8 cellular contexts compared by ENCODE assay signal in genomic region chr1:92482665-92483441, GRCh38. TPM values are rescaled to one million over a fixed set of nuclear protein-coding genes. Genes with fewer than 3 reads are reported as not detected.
DNase-seq lines count a peak whose midpoint lies in the region; ATAC-seq and TF ChIP-seq lines count a peak whose summit lies in the region.

No MANE protein-coding gene starts in this region.

- peak; percentile 64 for DNase-seq in activated CD4-positive, alpha-beta T cell treated with anti-CD3 and anti-CD28 coated beads for 36 hours
- DNase-seq in activated CD4-positive, alpha-beta T cell treated with anti-CD3 and anti-CD28 coated beads for 1 hour, result no peak
- DNase-seq in caudate nucleus (lab: John Stamatoyannopoulos, UW), result no peak
- no peak for DNase-seq in cerebellar cortex (ENCODE audit: low spot score)

- ATAC-seq in activated CD4-positive, alpha-beta T cell treated with anti-CD3 and anti-CD28 coated beads for 36 hours, result no peak
- ATAC-seq in SK-N-SH treated with all-trans-retinoic acid at 6 μM for 48 hours, result peak; percentile 7; the same call in 2 of the 3 replicates
- no peak for ATAC-seq in GM19397 (IDR thresholded peaks at IDR 0.05; ENCODE audit: unreplicated experiment)

- POLR2A ChIA-PET in activated CD4-positive, alpha-beta T cell treated with anti-CD3 and anti-CD28 coated beads for 36 hours (lab: Charles Lee), result interaction anchor here (0.5 to 6.3 kb wide), 7 partner anchors 8 to 172 kb away, joined by 3 to 101 read pairs (median 6); no protein-coding TSS in a partner anchor

- no peaks in the 10 kb centered on the region for H3K9me3 Mint-ChIP-seq in activated CD4-positive, alpha-beta T cell treated with anti-CD3 and anti-CD28 coated beads for 36 hours (ENCODE audit: low read depth)
- H3K9me3 Mint-ChIP-seq in dendritic cell treated with granulocyte-macrophage colony-stimulating factor and Interleukin-4, amounts not matched to agents 40 ng/mL and 50 ng/mL, for 4 days, result no peaks in the 10 kb centered on the region

- H3K4me1 ChIP-seq in muscle layer of duodenum (ENCODE audit: control insufficient read depth in 1 of 2, insufficient read depth in 2 of 2, low read length in 2 of 2), result peaks cover 6 to 65% of the 10 kb centered on the region in 2 donors

- no peaks in the 10 kb centered on the region for H3K36me3 ChIP-seq in muscle layer of duodenum (ENCODE audit: control insufficient read depth in 1 of 2, insufficient read depth in 2 of 2, low read length in 2 of 2)

- peak overlapping the region; percentile 97 for H3K27ac Mint-ChIP-seq in activated CD4-positive, alpha-beta T cell treated with anti-CD3 and anti-CD28 coated beads for 36 hours
- H3K27ac Mint-ChIP-seq in dendritic cell treated with granulocyte-macrophage colony-stimulating factor and Interleukin-4, amounts not matched to agents 40 ng/mL and 50 ng/mL, for 4 days, result peak overlapping the region; percentile 62

- peak overlapping the region; percentile 56 to 73 for H3K4me3 ChIP-seq in muscle layer of duodenum (ENCODE audit: low read depth in 1 of 2, low read length in 2 of 2)

- CTCF ChIA-PET in activated CD4-positive, alpha-beta T cell treated with anti-CD3 and anti-CD28 coated beads for 36 hours (lab: Charles Lee), result interaction anchor here (0.8 to 5.9 kb wide), 10 partner anchors 8 to 173 kb away, joined by 3 to 42 read pairs (median 4); no protein-coding TSS in a partner anchor

- peak overlapping the region; percentile 98 for H3K4me3 Mint-ChIP-seq in activated CD4-positive, alpha-beta T cell treated with anti-CD3 and anti-CD28 coated beads for 36 hours
- peak overlapping the region; percentile 90 for H3K4me3 Mint-ChIP-seq in dendritic cell treated with granulocyte-macrophage colony-stimulating factor and Interleukin-4, amounts not matched to agents 40 ng/mL and 50 ng/mL, for 4 days

- intact Hi-C loops in activated CD4-positive, alpha-beta T cell treated with anti-CD3 and anti-CD28 coated beads for 36 hours (cut with DNase I, micrococcal nuclease), result loop anchor here (5.0 to 10.0 kb wide), 6 partner anchors 171 to 928 kb away; partner anchors contain the start of genes RPL5 (in 2 of the 2), DR1 (in 1 of the 2) and MTF2 (in 1 of the 2)
- intact Hi-C loops in dendritic cell treated with granulocyte-macrophage colony-stimulating factor and Interleukin-4, amounts not matched to agents 40 ng/mL and 50 ng/mL, for 4 days (cut with micrococcal nuclease), result loop anchor here (10.0 kb wide), 1 partner anchor 168 kb away; no protein-coding TSS in a partner anchor

- H3K36me3 Mint-ChIP-seq in activated CD4-positive, alpha-beta T cell treated with anti-CD3 and anti-CD28 coated beads for 36 hours (ENCODE audit: low read depth), result peaks cover 64% of the 10 kb centered on the region
- H3K36me3 Mint-ChIP-seq in dendritic cell treated with granulocyte-macrophage colony-stimulating factor and Interleukin-4, amounts not matched to agents 40 ng/mL and 50 ng/mL, for 4 days (ENCODE audit: low read depth), result peaks cover 29% of the 10 kb centered on the region

- H3K27ac ChIP-seq in muscle layer of duodenum (ENCODE audit: low read length) (no peak overlapping the region), caudate nucleus (ENCODE audit: low read depth, low read length) (no peak overlapping the region)

- peaks cover 45% of the 10 kb centered on the region for H3K27me3 ChIP-seq in muscle layer of duodenum (ENCODE audit: low read depth, low read length)

- peaks cover 39% of the 10 kb centered on the region for H3K4me1 Mint-ChIP-seq in activated CD4-positive, alpha-beta T cell treated with anti-CD3 and anti-CD28 coated beads for 36 hours
- H3K4me1 Mint-ChIP-seq in dendritic cell treated with granulocyte-macrophage colony-stimulating factor and Interleukin-4, amounts not matched to agents 40 ng/mL and 50 ng/mL, for 4 days (ENCODE audit: low read depth), result peaks cover 40% of the 10 kb centered on the region

- H3K9me3 ChIP-seq in muscle layer of duodenum (ENCODE audit: control insufficient read depth in 1 of 2, low read length in 2 of 2), result no peaks in the 10 kb centered on the region

- no peaks in the 10 kb centered on the region for H3K27me3 Mint-ChIP-seq in activated CD4-positive, alpha-beta T cell treated with anti-CD3 and anti-CD28 coated beads for 36 hours
- peaks cover 48% of the 10 kb centered on the region for H3K27me3 Mint-ChIP-seq in dendritic cell treated with granulocyte-macrophage colony-stimulating factor and Interleukin-4, amounts not matched to agents 40 ng/mL and 50 ng/mL, for 4 days

TF ChIP-seq in SK-N-SH treated with all-trans-retinoic acid at 6 μM for 48 hours, 23 proteins besides CTCF, POLR2A, EP300 and RAD21:
- TF ChIP-seq ZNF70 (CRISPR knock-in tag; IDR thresholded peaks at IDR 0.05) (no peak), OSR1 (CRISPR knock-in tag; IDR thresholded peaks at IDR 0.05) (no peak), ZC3H10 (CRISPR knock-in tag; IDR thresholded peaks at IDR 0.05) (no peak), CSDC2 (CRISPR knock-in tag; IDR thresholded peaks at IDR 0.05) (no peak), ZNF8 (CRISPR knock-in tag; IDR thresholded peaks at IDR 0.05) (no peak), TCF4 (CRISPR knock-in tag; IDR thresholded peaks at IDR 0.05; ENCODE audit: borderline replicate concordance) (no peak), RARB (CRISPR knock-in tag; IDR thresholded peaks at IDR 0.05) (no peak), BACH2 (CRISPR knock-in tag; IDR thresholded peaks at IDR 0.05; ENCODE audit: borderline replicate concordance) (no peak), ZFP3 (CRISPR knock-in tag; IDR thresholded peaks at IDR 0.05) (no peak), SNAI2 (CRISPR knock-in tag; IDR thresholded peaks at IDR 0.05) (no peak)
- TF ChIP-seq, protein P1, sequence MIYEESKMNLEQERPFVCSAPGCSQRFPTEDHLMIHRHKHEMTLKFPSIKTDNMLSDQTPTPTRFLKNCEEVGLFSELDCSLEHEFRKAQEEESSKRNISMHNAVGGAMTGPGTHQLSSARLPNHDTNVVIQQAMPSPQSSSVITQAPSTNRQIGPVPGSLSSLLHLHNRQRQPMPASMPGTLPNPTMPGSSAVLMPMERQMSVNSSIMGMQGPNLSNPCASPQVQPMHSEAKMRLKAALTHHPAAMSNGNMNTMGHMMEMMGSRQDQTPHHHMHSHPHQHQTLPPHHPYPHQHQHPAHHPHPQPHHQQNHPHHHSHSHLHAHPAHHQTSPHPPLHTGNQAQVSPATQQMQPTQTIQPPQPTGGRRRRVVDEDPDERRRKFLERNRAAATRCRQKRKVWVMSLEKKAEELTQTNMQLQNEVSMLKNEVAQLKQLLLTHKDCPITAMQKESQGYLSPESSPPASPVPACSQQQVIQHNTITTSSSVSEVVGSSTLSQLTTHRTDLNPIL (CRISPR knock-in tag; IDR thresholded peaks at IDR 0.05; ENCODE audit: low read depth), result no peak
- TF ChIP-seq, protein P2, sequence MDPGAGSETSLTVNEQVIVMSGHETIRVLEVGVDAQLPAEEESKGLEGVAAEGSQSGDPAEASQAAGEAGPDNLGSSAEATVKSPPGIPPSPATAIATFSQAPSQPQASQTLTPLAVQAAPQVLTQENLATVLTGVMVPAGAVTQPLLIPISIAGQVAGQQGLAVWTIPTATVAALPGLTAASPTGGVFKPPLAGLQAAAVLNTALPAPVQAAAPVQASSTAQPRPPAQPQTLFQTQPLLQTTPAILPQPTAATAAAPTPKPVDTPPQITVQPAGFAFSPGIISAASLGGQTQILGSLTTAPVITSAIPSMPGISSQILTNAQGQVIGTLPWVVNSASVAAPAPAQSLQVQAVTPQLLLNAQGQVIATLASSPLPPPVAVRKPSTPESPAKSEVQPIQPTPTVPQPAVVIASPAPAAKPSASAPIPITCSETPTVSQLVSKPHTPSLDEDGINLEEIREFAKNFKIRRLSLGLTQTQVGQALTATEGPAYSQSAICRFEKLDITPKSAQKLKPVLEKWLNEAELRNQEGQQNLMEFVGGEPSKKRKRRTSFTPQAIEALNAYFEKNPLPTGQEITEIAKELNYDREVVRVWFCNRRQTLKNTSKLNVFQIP (CRISPR knock-in tag; IDR thresholded peaks at IDR 0.05; ENCODE audit: borderline replicate concordance, low read depth), result no peak

RNA-seq across cellular contexts. Expression of gene GFI1, which starts 3.9 kb away (rescaled TPM):
- 10 to 100 TPM; 47.7 to 53.7 TPM for total RNA-seq in activated CD4-positive, alpha-beta T cell treated with anti-CD3 and anti-CD28 coated beads for 36 hours
